Comparison of ENCODE assay signal across 15 cellular contexts in the genomic region with DNA sequence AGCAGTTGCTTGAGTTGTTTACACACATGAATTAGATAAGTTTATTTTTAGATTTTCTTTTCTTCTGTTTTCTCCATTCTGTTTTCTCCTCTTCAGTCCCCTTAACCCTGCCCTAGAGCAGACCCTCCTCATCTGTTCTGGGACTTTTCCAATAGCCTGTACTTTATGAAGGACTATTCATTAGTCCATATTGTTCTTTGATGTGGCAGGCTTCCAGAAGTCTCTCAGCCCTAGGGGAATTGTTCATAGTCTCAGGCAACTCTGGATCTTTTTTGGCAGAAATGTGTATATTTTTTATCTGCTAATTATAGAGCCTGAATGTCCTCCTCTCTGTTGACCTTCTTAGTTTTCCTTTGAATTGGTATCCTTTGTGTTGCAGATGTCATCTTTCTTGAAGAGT. TPM values are rescaled to one million over a fixed set of nuclear protein-coding genes. Genes with fewer than 3 reads are reported as not detected.
DNase-seq lines count a peak whose midpoint lies in the region; ATAC-seq, FAIRE-seq and TF ChIP-seq lines count a peak whose summit lies in the region.
"Had no signal": no experiment of that assay in that cellular context is flagged by ENCODE, and none has a peak within 500 bp of the region (broad histone marks: within the 10 kb centered on the region; RNA-seq: fewer than 3 reads in every experiment).

No MANE protein-coding gene starts in this region.

- peaks cover 18% of the 10 kb centered on the region for H3F3A ChIP-seq in DOHH2 (ENCODE audit: control insufficient read depth, insufficient read depth)

- peaks cover 12% of the 10 kb centered on the region for H3K36me3 ChIP-seq in DOHH2 (ENCODE audit: control insufficient read depth, low read length)
- H3K36me3 ChIP-seq: transverse colon had no signal

- peaks cover 25% of the 10 kb centered on the region for H3K36me3 Mint-ChIP-seq in effector memory CD8-positive, alpha-beta T cell (ENCODE audit: insufficient read depth)
- peaks cover 54% of the 10 kb centered on the region for H3K36me3 Mint-ChIP-seq in nephron progenitor cell (ENCODE audit: low read depth)

- H3K4me3 ChIP-seq in DOHH2 (ENCODE audit: low read length), result no peak overlapping the region
- H3K4me3 ChIP-seq: SK-N-MC, transverse colon had no signal

- no peaks in the 10 kb centered on the region for H3K27me3 Mint-ChIP-seq in effector memory CD8-positive, alpha-beta T cell
- H3K27me3 Mint-ChIP-seq in nephron progenitor cell (ENCODE audit: low read depth, poor library complexity), result peaks cover 3% of the 10 kb centered on the region
- H3K27me3 Mint-ChIP-seq: CD4-positive, alpha-beta memory T cell had no signal

- ATAC-seq in effector memory CD8-positive, alpha-beta T cell (replicated peaks), result no peak

- peak overlapping the region; percentile 30 for H3K4me2 ChIP-seq in DOHH2 (ENCODE audit: low read length)

- H3K4me1 ChIP-seq in DOHH2 (ENCODE audit: control insufficient read depth, low read length), result peaks cover 58% of the 10 kb centered on the region

- H3K27me3 ChIP-seq in DOHH2 (ENCODE audit: control insufficient read depth, low read length), result no peaks in the 10 kb centered on the region
- H3K27me3 ChIP-seq: transverse colon had no signal

- no peaks in the 10 kb centered on the region for H3K9me2 ChIP-seq in DOHH2 (replicated peaks; ENCODE audit: control insufficient read depth, low read length)

- H3K9me3 ChIP-seq in DOHH2 (ENCODE audit: control insufficient read depth, insufficient read depth, low read length), result no peaks in the 10 kb centered on the region
- H3K9me3 ChIP-seq: transverse colon had no signal

- peak overlapping the region; percentile 2 to 26 for H3K27ac Mint-ChIP-seq in effector memory CD8-positive, alpha-beta T cell
- H3K27ac Mint-ChIP-seq in nephron progenitor cell, result peak overlapping the region; percentile 57

- no peaks in the 10 kb centered on the region for H4K20me1 ChIP-seq in DOHH2 (ENCODE audit: control insufficient read depth, insufficient read depth, low read depth, low read length)

- H3K4me1 Mint-ChIP-seq in effector memory CD8-positive, alpha-beta T cell (ENCODE audit: low read depth in 2 of 2), result peaks cover 28 to 36% of the 10 kb centered on the region in 2 donors
- H3K4me1 Mint-ChIP-seq in nephron progenitor cell, result peaks cover 18% of the 10 kb centered on the region

- H3K9me3 Mint-ChIP-seq in effector memory CD8-positive, alpha-beta T cell, result no peaks in the 10 kb centered on the region
- H3K9me3 Mint-ChIP-seq in nephron progenitor cell, result peaks cover 7% of the 10 kb centered on the region

- no peak for TF ChIP-seq POLR2A in GM12892 (IDR thresholded peaks at IDR 0.05; ENCODE audit: low read depth, low read length)

- no peak for TF ChIP-seq CTCF in DOHH2 (IDR thresholded peaks at IDR 0.05; ENCODE audit: low read depth, low read length, poor library complexity, severe bottlenecking)
- no peak for TF ChIP-seq CTCF in nephron progenitor cell (IDR thresholded peaks at IDR 0.05)

- DNase-seq in NCI-H446 (lab: John Stamatoyannopoulos, UW) (peak; percentile 30 to 56), nephron progenitor cell (no peak), GM12892 (ENCODE audit: insufficient read length) (no peak), HCEC 1CT (no peak), AML-193 (lab: John Stamatoyannopoulos, UW) (no peak)
- DNase-seq in effector memory CD8-positive, alpha-beta T cell, result no peak
- DNase-seq: activated naive CD4-positive, alpha-beta T cell treated with anti-CD3 and anti-CD28 coated beads, Interleukin-2, amount 50 U/mL, for 16 hours; caudate nucleus; CD4-positive, alpha-beta memory T cell; GDM1; kidney; MM.1S; transverse colon had no signal

- peak overlapping the region; percentile 5; the same call in 1 of the 2 replicates for H3K27ac ChIP-seq in DOHH2 (ENCODE audit: low read depth, low read length)
- H3K27ac ChIP-seq: SK-N-MC, transverse colon had no signal

- no peak for FAIRE-seq in GM12892 (lab: Jason Lieb, UNC)
- FAIRE-seq: kidney had no signal

- peaks cover 86% of the 10 kb centered on the region for H3K79me2 ChIP-seq in DOHH2 (ENCODE audit: control insufficient read depth, low read length)

- peak overlapping the region in 1 of 2 donors; percentile 1 for H3K4me3 Mint-ChIP-seq in effector memory CD8-positive, alpha-beta T cell
- H3K4me3 Mint-ChIP-seq in nephron progenitor cell, result no peak overlapping the region

RNA-seq across cellular contexts. Expression of a gene that starts 25.4 kb away (rescaled TPM):
- 15.1 TPM for polyA plus RNA-seq in GM12892 (2012; ENCODE audit: missing spikeins)

Comparison
In these comparisons a context has a peak if more than half of its experiments do, and no peak if none do; other contexts are left out.
1. DNase-seq: peak in NCI-H446 (2 of 2); none in effector memory CD8-positive, alpha-beta T cell (0 of 3), nephron progenitor cell (single experiment), GM12892 (single experiment), HCEC 1CT (single experiment) and AML-193 (0 of 2).